20 cellular contexts compared by ENCODE assay signal in the genomic region with DNA sequence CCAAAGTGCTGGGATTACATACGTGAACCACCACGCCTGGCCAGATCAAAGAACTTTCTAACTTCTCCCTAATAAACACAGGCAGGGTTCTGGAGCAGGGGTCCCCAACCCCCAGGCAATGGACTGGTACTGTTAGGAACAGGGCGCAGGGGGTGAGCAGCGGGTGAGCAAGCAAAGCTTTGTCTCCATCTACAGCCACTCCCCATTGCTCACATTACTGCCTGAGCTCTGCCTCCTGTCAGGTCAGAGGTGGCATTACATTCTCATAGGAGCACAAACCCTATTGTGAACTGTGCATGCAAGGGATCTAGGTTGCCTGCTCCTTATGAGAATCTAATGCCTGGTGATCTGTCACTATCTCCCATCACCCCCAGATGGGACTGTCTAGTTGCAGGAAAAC. TPM values are rescaled to one million over a fixed set of nuclear protein-coding genes. Genes with fewer than 3 reads are reported as not detected.
"Had no signal": no experiment of that assay in that cellular context is flagged by ENCODE, and none has a peak within 500 bp of the region (broad histone marks: within the 10 kb centered on the region; RNA-seq: fewer than 3 reads in every experiment).

No MANE protein-coding gene starts in this region.

RNA-seq across cellular contexts. Expression of gene KCNK18, which starts 11.5 kb away (rescaled TPM):
- total RNA-seq: kidney; left colon; left lung; liver; lower lobe of right lung; mammary epithelial cell; mucosa of gallbladder; naive thymus-derived CD8-positive, alpha-beta T cell; neural crest cell; osteoblast; pancreas; prostate gland; right cardiac atrium; sciatic nerve; temporal lobe; tibial nerve; ureter; uterus had no signal
- polyA plus RNA-seq: immature natural killer cell; liver; mammary epithelial cell; naive thymus-derived CD8-positive, alpha-beta T cell; pancreas; right cardiac atrium; small intestine had no signal

RNA-seq across cellular contexts. Expression of gene VAX1, which starts 47.7 kb away (rescaled TPM):
- total RNA-seq: kidney; left colon; left lung; liver; lower lobe of right lung; mammary epithelial cell; mucosa of gallbladder; naive thymus-derived CD8-positive, alpha-beta T cell; osteoblast; pancreas; prostate gland; right cardiac atrium; sciatic nerve; tibial nerve; ureter; uterus had no signal
- polyA plus RNA-seq: immature natural killer cell; liver; mammary epithelial cell; naive thymus-derived CD8-positive, alpha-beta T cell; pancreas; right cardiac atrium; small intestine had no signal

RNA-seq across cellular contexts. Expression of gene SLC18A2, which starts 55.1 kb away (rescaled TPM):
- total RNA-seq: naive thymus-derived CD8-positive, alpha-beta T cell; osteoblast had no signal
- polyA plus RNA-seq: mammary epithelial cell had no signal
